24 cellular contexts compared by ENCODE assay signal in the genomic region with DNA sequence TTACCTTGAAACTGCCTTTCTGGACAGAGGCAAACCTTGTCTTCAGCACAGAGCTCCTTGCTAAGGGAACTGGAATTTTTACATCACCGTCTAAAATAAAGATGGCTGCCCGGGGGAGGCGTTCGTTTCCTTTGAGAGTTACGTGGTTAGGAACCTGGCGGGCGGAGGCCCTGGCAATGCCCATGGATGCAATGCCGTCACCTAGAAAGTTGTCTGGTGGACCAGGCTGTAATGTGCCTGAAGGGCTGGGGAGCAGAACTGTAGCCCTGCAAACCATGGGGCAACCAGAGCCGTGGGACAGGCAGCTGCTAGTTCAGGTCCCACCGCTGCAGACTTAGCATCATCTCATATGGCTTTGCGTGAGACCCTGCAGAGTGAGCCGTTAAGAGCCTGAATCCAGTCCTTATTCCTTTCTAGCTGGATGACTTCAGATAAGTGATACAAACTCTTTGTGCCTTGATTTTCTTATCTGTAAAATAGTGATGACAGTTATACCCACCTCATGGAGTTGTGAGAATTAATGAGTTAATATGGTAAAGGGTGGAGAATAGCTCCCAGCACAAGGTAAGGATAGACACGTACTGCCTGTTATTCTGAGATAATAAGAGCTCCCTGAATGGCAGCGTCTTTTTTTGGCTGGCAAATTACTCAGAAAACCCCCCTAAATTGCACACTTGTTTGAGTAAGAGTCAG.
"Had no signal": no experiment of that assay in that cellular context is flagged by ENCODE, and none has a peak within 500 bp of the region (broad histone marks: within the 10 kb centered on the region; RNA-seq: fewer than 3 reads in every experiment).

No MANE protein-coding gene starts in this region.

- H3K36me3 Mint-ChIP-seq: memory B cell; natural killer cell treated with Interleukin-12 subunit alpha and Interleukin-12 subunit beta and Interleukin-15 and Interleukin-18, amount 100 ng/mL, for 72 hours; stimulated activated effector memory CD8-positive, alpha-beta T cell treated with anti-CD3 and anti-CD28 coated beads, Interleukin-12 subunit alpha, Interleukin-12 subunit beta, amount 100 ng/mL, for 72 hours had no signal

- H3K27ac ChIP-seq: colonic mucosa, gastrocnemius medialis, left ventricle myocardium inferior, lower lobe of right lung, neural progenitor cell, parathyroid adenoma, prostate gland, right lobe of liver, testis, tibial nerve, upper lobe of right lung, vagina had no signal

- H3K4me3 ChIP-seq: colonic mucosa, gastrocnemius medialis, left ventricle myocardium inferior, lower lobe of right lung, neural progenitor cell, prostate gland, right lobe of liver, tibial nerve, upper lobe of right lung, vagina had no signal

- H3K27ac Mint-ChIP-seq: memory B cell; natural killer cell treated with Interleukin-12 subunit alpha and Interleukin-12 subunit beta and Interleukin-15 and Interleukin-18, amount 100 ng/mL, for 72 hours; neural progenitor cell; stimulated activated effector memory CD8-positive, alpha-beta T cell treated with anti-CD3 and anti-CD28 coated beads, Interleukin-12 subunit alpha, Interleukin-12 subunit beta, amount 100 ng/mL, for 72 hours; stimulated activated naive CD8-positive, alpha-beta T cell treated with anti-CD3 and anti-CD28 coated beads, Interleukin-15, Interleukin-2, amounts not matched to agents 100 ng/mL and 50 ng/mL, for 24 hours had no signal

- H3K9me3 Mint-ChIP-seq: memory B cell; natural killer cell treated with Interleukin-12 subunit alpha and Interleukin-12 subunit beta and Interleukin-15 and Interleukin-18, amount 100 ng/mL, for 72 hours; neural progenitor cell; stimulated activated naive CD8-positive, alpha-beta T cell treated with anti-CD3 and anti-CD28 coated beads, Interleukin-15, Interleukin-2, amounts not matched to agents 100 ng/mL and 50 ng/mL, for 24 hours had no signal

- H3K4me1 ChIP-seq: colonic mucosa, gastrocnemius medialis, left ventricle myocardium inferior, lower lobe of right lung, neural progenitor cell, parathyroid adenoma, prostate gland, right lobe of liver, testis, tibial nerve, upper lobe of right lung, vagina had no signal

- FAIRE-seq: keratinocyte had no signal

- DNase-seq: colonic mucosa; dermis blood vessel endothelial cell; glutamatergic neuron; left ventricle myocardium inferior; lower lobe of right lung; midbrain; occipital lobe; right lobe of liver; stimulated activated CD4-positive, alpha-beta T cell treated with anti-CD3 and anti-CD28 coated beads, Interleukin-4, amount 100 ng/mL, for 1 hour; stimulated activated CD8-positive, alpha-beta memory T cell treated with anti-CD3 and anti-CD28 coated beads, Interleukin-4, amount 100 ng/mL, for 48 hours; testis; upper lobe of right lung had no signal

- H3K36me3 ChIP-seq: colonic mucosa, gastrocnemius medialis, left ventricle myocardium inferior, lower lobe of right lung, neural progenitor cell, prostate gland, right lobe of liver, tibial nerve, upper lobe of right lung, vagina had no signal

- H3K9ac ChIP-seq: neural progenitor cell, parathyroid adenoma had no signal

- H3K4me1 Mint-ChIP-seq: memory B cell; neural progenitor cell; stimulated activated effector memory CD8-positive, alpha-beta T cell treated with anti-CD3 and anti-CD28 coated beads, Interleukin-12 subunit alpha, Interleukin-12 subunit beta, amount 100 ng/mL, for 72 hours had no signal

- H3K4me2 ChIP-seq: neural progenitor cell had no signal

- H3K9me3 ChIP-seq: colonic mucosa, gastrocnemius medialis, left ventricle myocardium inferior, lower lobe of right lung, prostate gland, right lobe of liver, testis, tibial nerve, upper lobe of right lung, vagina had no signal

- H2AFZ ChIP-seq: neural progenitor cell, parathyroid adenoma had no signal

- H3K4me3 Mint-ChIP-seq: memory B cell; natural killer cell treated with Interleukin-12 subunit alpha and Interleukin-12 subunit beta and Interleukin-15 and Interleukin-18, amount 100 ng/mL, for 72 hours; neural progenitor cell; stimulated activated effector memory CD8-positive, alpha-beta T cell treated with anti-CD3 and anti-CD28 coated beads, Interleukin-12 subunit alpha, Interleukin-12 subunit beta, amount 100 ng/mL, for 72 hours; stimulated activated naive CD8-positive, alpha-beta T cell treated with anti-CD3 and anti-CD28 coated beads, Interleukin-15, Interleukin-2, amounts not matched to agents 100 ng/mL and 50 ng/mL, for 24 hours had no signal

- H3K79me2 ChIP-seq: parathyroid adenoma had no signal

- H3K27me3 ChIP-seq: colonic mucosa, gastrocnemius medialis, neural progenitor cell, right lobe of liver, testis, tibial nerve, upper lobe of right lung, vagina had no signal

- ATAC-seq: esophagus mucosa; lower lobe of right lung; natural killer cell treated with Interleukin-12 subunit alpha and Interleukin-12 subunit beta and Interleukin-15 and Interleukin-18, amount 100 ng/mL, for 72 hours; stimulated activated effector memory CD8-positive, alpha-beta T cell treated with anti-CD3 and anti-CD28 coated beads, Interleukin-12 subunit alpha, Interleukin-12 subunit beta, amount 100 ng/mL, for 72 hours; upper lobe of right lung had no signal
